ENCODE assay signal across 8 cellular contexts in genomic region chr1:226882631-226883409, GRCh38. TPM values are rescaled to one million over a fixed set of nuclear protein-coding genes. Genes with fewer than 3 reads are reported as not detected.
DNase-seq lines count a peak whose midpoint lies in the region; ATAC-seq, FAIRE-seq and TF ChIP-seq lines count a peak whose summit lies in the region.

No MANE protein-coding gene starts in this region.

- POLR2A ChIA-PET in Caco-2 (lab: Charles Lee): no interaction called here

- H3K9me3 ChIP-seq in MM.1S (replicated peaks; ENCODE audit: insufficient read depth, low read length): no peaks in the 10 kb centered on the region
- H3K9me3 ChIP-seq in HAP-1: no peaks in the 10 kb centered on the region
- H3K9me3 ChIP-seq in Caco-2: no peaks in the 10 kb centered on the region

- H3K9ac ChIP-seq in MM.1S (ENCODE audit: low read length): peak overlapping the region; percentile 34

- H3K36me3 ChIP-seq in MM.1S (replicated peaks; ENCODE audit: insufficient read depth, low read length) (no peaks in the 10 kb centered on the region), bronchial epithelial cell (ENCODE audit: control insufficient read depth, insufficient read depth, low read length) (peaks cover 2% of the 10 kb centered on the region), HAP-1 (replicated peaks) (peaks cover 13% of the 10 kb centered on the region), Caco-2 (ENCODE audit: control insufficient read depth, insufficient read depth, low read length) (peaks cover 3% of the 10 kb centered on the region)

- H3K4me3 ChIP-seq in MM.1S (ENCODE audit: low read length) (peak overlapping the region; percentile 38), bronchial epithelial cell (ENCODE audit: low read depth, low read length) (no peak overlapping the region), HAP-1 (no peak overlapping the region), Caco-2 (ENCODE audit: low read depth, low read length) (no peak overlapping the region)

- ATAC-seq in GM21723 (IDR thresholded peaks at IDR 0.05; ENCODE audit: unreplicated experiment) (peak; percentile 95), natural killer cell (peak; percentile 84 to 87 (median 85))

- no peak for FAIRE-seq in bronchial epithelial cell (lab: Jason Lieb, UNC)

- no peaks in the 10 kb centered on the region for H4K20me1 ChIP-seq in MM.1S (ENCODE audit: insufficient read depth, low read length)

- H3K4me3 Mint-ChIP-seq in natural killer cell (peak overlapping the region; percentile 81), Caco-2 (ENCODE audit: unreplicated experiment) (no peak overlapping the region)

- H3K27me3 Mint-ChIP-seq in natural killer cell (ENCODE audit: low read depth in 2 of 2) (no peaks in the 10 kb centered on the region), Caco-2 (ENCODE audit: insufficient read depth, unreplicated experiment) (no peaks in the 10 kb centered on the region)

- no TSS peak for BruUV-seq in Caco-2 (replicated peaks; lab: Mats Ljungman, UMichigan)

- no peak for TF ChIP-seq CTCF in GM13977 (IDR thresholded peaks at IDR 0.05; ENCODE audit: extremely low read depth, insufficient read depth, missing control alignments)
- no peak for TF ChIP-seq CTCF in MM.1S (IDR thresholded peaks at IDR 0.05; ENCODE audit: low read length)
- TF ChIP-seq CTCF in bronchial epithelial cell (IDR thresholded peaks at IDR 0.05; ENCODE audit: insufficient read depth, low read length, severe bottlenecking): no peak
- TF ChIP-seq CTCF in natural killer cell (IDR thresholded peaks at IDR 0.05): no peak
- no peak for TF ChIP-seq CTCF in Caco-2 (IDR thresholded peaks at IDR 0.05; ENCODE audit: insufficient read depth in 1 of 2, low read depth in 1 of 2, low read length in 1 of 2, severe bottlenecking in 1 of 2, unreplicated experiment in 1 of 2)

- no peaks in the 10 kb centered on the region for H3K9me2 ChIP-seq in MM.1S (replicated peaks; ENCODE audit: insufficient read depth, low read length)

- CTCF ChIA-PET in Caco-2 (lab: Charles Lee): no interaction called here

- H3K27ac Mint-ChIP-seq in natural killer cell (peak overlapping the region; percentile 88 to 90), Caco-2 (ENCODE audit: unreplicated experiment) (no peak overlapping the region)

- no peaks in the 10 kb centered on the region for H3K27me3 ChIP-seq in MM.1S (replicated peaks; ENCODE audit: insufficient read depth, low read length)
- H3K27me3 ChIP-seq in bronchial epithelial cell (ENCODE audit: control insufficient read depth, insufficient read depth, low read length): no peaks in the 10 kb centered on the region
- H3K27me3 ChIP-seq in HAP-1 (ENCODE audit: low read depth): no peaks in the 10 kb centered on the region
- H3K27me3 ChIP-seq in Caco-2 (replicated peaks; ENCODE audit: control insufficient read depth, insufficient read depth, low read length): no peaks in the 10 kb centered on the region

- in situ Hi-C loops in GM13977 (cut with MboI; ENCODE audit: low pct_unique_long_range_greater_than_20kb, low sequenced_read_pairs, unreplicated experiment): no loop called here
- in situ Hi-C loops in HAP-1 (cut with MboI; ENCODE audit: low sequenced_read_pairs): no loop called here

- no peaks in the 10 kb centered on the region for H3K79me2 ChIP-seq in MM.1S (ENCODE audit: low read length)

- H3F3A ChIP-seq in MM.1S (ENCODE audit: insufficient read depth, low read length): peaks cover 35% of the 10 kb centered on the region

- H3K36me3 Mint-ChIP-seq in natural killer cell (no peaks in the 10 kb centered on the region), Caco-2 (ENCODE audit: insufficient read depth, unreplicated experiment) (peaks cover 34% of the 10 kb centered on the region)

- H3K27ac ChIP-seq in MM.1S (ENCODE audit: low read length): peak overlapping the region; percentile 79

- H3K4me2 ChIP-seq in MM.1S (ENCODE audit: low read depth, low read length): peak overlapping the region; percentile 68

- DNase-seq in GM13977 (ENCODE audit: low spot score) (peak; percentile 85), MM.1S (peak; percentile 98), bronchial epithelial cell (ENCODE audit: low read depth) (peak; percentile 39), natural killer cell (no peak), HAP-1 (ENCODE audit: low spot score in 2 of 2) (no peak), inferior parietal cortex (ENCODE audit: extremely low spot score) (no peak), Caco-2 (no peak)

- peaks cover 38 to 41% of the 10 kb centered on the region in 2 donors for H3K4me1 Mint-ChIP-seq in natural killer cell
- H3K4me1 Mint-ChIP-seq in Caco-2 (ENCODE audit: low read depth, unreplicated experiment): peaks cover 10% of the 10 kb centered on the region

- H3K9me3 Mint-ChIP-seq in natural killer cell (no peaks in the 10 kb centered on the region), Caco-2 (ENCODE audit: unreplicated experiment) (no peaks in the 10 kb centered on the region)

- H3K4me1 ChIP-seq in MM.1S (ENCODE audit: low read length) (peaks cover 61% of the 10 kb centered on the region), HAP-1 (no peaks in the 10 kb centered on the region), Caco-2 (no peaks in the 10 kb centered on the region)

- H2AFZ ChIP-seq in MM.1S (ENCODE audit: low read length): peak overlapping the region; percentile 29

- intact Hi-C loops in natural killer cell (cut with micrococcal nuclease) (loop anchor here (2.0 kb wide), 1 partner anchor 58 kb away; the partner anchor contains the start of gene COQ8A), Caco-2 (cut with micrococcal nuclease; ENCODE audit: unreplicated experiment) (no loop called here)

RNA-seq across cellular contexts. Expression of gene PSEN2, which starts 12.4 kb away (rescaled TPM):
- total RNA-seq in bronchial epithelial cell (20.3 and 20.6 TPM in 2 replicates), natural killer cell (10 to 100 TPM; 12.6 to 22.8 (median 14.9) TPM), Caco-2 (2022) (34.7 and 37.5 TPM in 2 replicates)

RNA-seq across cellular contexts. Expression of gene COQ8A, which starts 57.3 kb away (rescaled TPM):
- total RNA-seq in bronchial epithelial cell: 2.3 and 6.1 TPM in 2 replicates
- total RNA-seq in natural killer cell: 10 to 100 TPM; 42.9 to 59.7 (median 56.2) TPM
- 50.0 and 57.2 TPM in 2 replicates for total RNA-seq in Caco-2 (2022)

Comparison
In these comparisons a context has a peak if more than half of its experiments do, and no peak if none do; other contexts are left out.
1. DNase-seq: peak in GM13977 (single experiment), MM.1S (single experiment) and bronchial epithelial cell (single experiment); none in natural killer cell (single experiment), HAP-1 (0 of 2), inferior parietal cortex (single experiment) and Caco-2 (0 of 2).